In the genomic region with DNA sequence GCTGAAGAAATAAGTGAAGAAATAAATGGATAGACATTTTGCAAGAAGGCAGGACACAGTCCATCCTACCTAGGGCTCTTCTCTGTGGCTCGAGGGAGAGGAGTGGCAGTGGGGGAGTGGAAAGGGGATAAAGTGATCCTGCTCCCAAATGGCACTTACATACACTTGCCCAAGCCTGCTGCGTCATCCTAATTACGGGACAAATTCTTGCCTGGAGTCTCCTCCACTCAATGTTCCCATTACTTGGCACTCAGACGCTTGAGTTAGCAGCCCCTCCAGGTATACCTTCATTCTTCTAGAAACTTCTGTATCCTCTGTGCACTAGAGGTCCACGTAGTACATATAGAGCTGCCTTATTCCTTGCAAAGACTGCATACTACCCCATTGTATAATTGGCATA, we compare ENCODE assay signal across 11 cellular contexts.
"Had no signal": no experiment of that assay in that cellular context is flagged by ENCODE, and none has a peak within 500 bp of the region (broad histone marks: within the 10 kb centered on the region; RNA-seq: fewer than 3 reads in every experiment).

No MANE protein-coding gene starts in this region.

- H3K9me3 Mint-ChIP-seq: activated naive CD8-positive, alpha-beta T cell treated with anti-CD3 and anti-CD28 coated beads, Interleukin-2, amount 50 U/mL, for 24 hours; nephron progenitor cell; stimulated activated naive CD8-positive, alpha-beta T cell treated with anti-CD3 and anti-CD28 coated beads, Interleukin-15, Interleukin-2, amounts not matched to agents 100 ng/mL and 50 ng/mL, for 24 hours had no signal

- H3K27ac ChIP-seq: foreskin keratinocyte, testis had no signal

- H3K4me3 ChIP-seq: ascending aorta, testis had no signal

- H3K36me3 ChIP-seq: ascending aorta had no signal

- H3K4me3 Mint-ChIP-seq: activated naive CD8-positive, alpha-beta T cell treated with anti-CD3 and anti-CD28 coated beads, Interleukin-2, amount 50 U/mL, for 24 hours; nephron progenitor cell; stimulated activated naive CD8-positive, alpha-beta T cell treated with anti-CD3 and anti-CD28 coated beads, Interleukin-15, Interleukin-2, amounts not matched to agents 100 ng/mL and 50 ng/mL, for 24 hours had no signal

- H3K4me1 ChIP-seq: ascending aorta, foreskin keratinocyte had no signal

- ATAC-seq: foreskin keratinocyte had no signal

- H3K27ac Mint-ChIP-seq: activated naive CD8-positive, alpha-beta T cell treated with anti-CD3 and anti-CD28 coated beads, Interleukin-2, amount 50 U/mL, for 24 hours had no signal

- H3K27me3 ChIP-seq: ascending aorta, foreskin keratinocyte, testis had no signal

- H3K27me3 Mint-ChIP-seq: activated naive CD8-positive, alpha-beta T cell treated with anti-CD3 and anti-CD28 coated beads, Interleukin-2, amount 50 U/mL, for 24 hours; stimulated activated naive CD8-positive, alpha-beta T cell treated with anti-CD3 and anti-CD28 coated beads, Interleukin-15, Interleukin-2, amounts not matched to agents 100 ng/mL and 50 ng/mL, for 24 hours had no signal

- DNase-seq: activated CD4-positive, alpha-beta T cell treated with anti-CD3 and anti-CD28 coated beads, Interleukin-2, amount 50 U/mL, for 4 hours; activated naive CD4-positive, alpha-beta T cell treated with Interleukin-2 at 50 U/mL for 16 hours; activated naive CD8-positive, alpha-beta T cell treated with anti-CD3 and anti-CD28 coated beads, Interleukin-2, amount 50 U/mL, for 24 hours; foreskin keratinocyte; mammary epithelial cell; nephron progenitor cell; stimulated activated CD4-positive, alpha-beta T cell treated with anti-CD3 and anti-CD28 coated beads, Interleukin-12 subunit alpha, Interleukin-12 subunit beta, amount 100 ng/mL, for 4 hours; T-helper 2 cell; testis had no signal

- H3K9me3 ChIP-seq: ascending aorta, testis had no signal
